1 cellular context compared by ENCODE assay signal in genomic region chr2:164613321-164613982, GRCh38.
A peak's percentile ranks its signal among the peaks of the same experiment; 100 is the strongest.
TF ChIP-seq lines count a peak whose summit lies in the region.

No MANE protein-coding gene starts in this region.

TF ChIP-seq in HepG2, 621 proteins besides CTCF, POLR2A, EP300 and RAD21 (continued from another document and continues in another):
- TF ChIP-seq SOX6 (IDR thresholded peaks at IDR 0.05) = no peak
- peak; percentile 92 for TF ChIP-seq SOX6 (CRISPR knock-in tag; IDR thresholded peaks at IDR 0.05)
- TF ChIP-seq FOXK1 (CRISPR knock-in tag; IDR thresholded peaks at IDR 0.05; ENCODE audit: borderline replicate concordance, low read depth) = no peak
- TF ChIP-seq ZNF549 (CRISPR knock-in tag; IDR thresholded peaks at IDR 0.05) = no peak
- no peak for TF ChIP-seq XRCC5 (optimal IDR thresholded peaks at IDR 0.05; ENCODE audit: low read length)
- peak; percentile 31; the same call in 1 of the 2 replicates for TF ChIP-seq DPF2 (CRISPR knock-in tag; IDR thresholded peaks at IDR 0.05; ENCODE audit: borderline replicate concordance, low read depth)
- TF ChIP-seq ZNF414 (CRISPR knock-in tag; IDR thresholded peaks at IDR 0.05) = no peak
- TF ChIP-seq, protein P1, sequence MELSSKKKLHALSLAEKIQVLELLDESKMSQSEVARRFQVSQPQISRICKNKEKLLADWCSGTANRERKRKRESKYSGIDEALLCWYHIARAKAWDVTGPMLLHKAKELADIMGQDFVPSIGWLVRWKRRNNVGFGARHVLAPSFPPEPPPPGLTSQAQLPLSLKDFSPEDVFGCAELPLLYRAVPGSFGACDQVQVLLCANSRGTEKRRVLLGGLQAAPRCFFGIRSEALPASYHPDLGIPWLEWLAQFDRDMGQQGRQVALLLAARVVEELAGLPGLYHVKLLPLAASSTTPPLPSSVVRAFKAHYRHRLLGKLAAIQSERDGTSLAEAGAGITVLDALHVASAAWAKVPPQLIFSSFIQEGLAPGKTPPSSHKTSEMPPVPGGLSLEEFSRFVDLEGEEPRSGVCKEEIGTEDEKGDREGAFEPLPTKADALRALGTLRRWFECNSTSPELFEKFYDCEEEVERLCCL (CRISPR knock-in tag; IDR thresholded peaks at IDR 0.05; ENCODE audit: borderline replicate concordance) = no peak
- no peak for TF ChIP-seq NFRKB (IDR thresholded peaks at IDR 0.05)
- TF ChIP-seq, protein P2, sequence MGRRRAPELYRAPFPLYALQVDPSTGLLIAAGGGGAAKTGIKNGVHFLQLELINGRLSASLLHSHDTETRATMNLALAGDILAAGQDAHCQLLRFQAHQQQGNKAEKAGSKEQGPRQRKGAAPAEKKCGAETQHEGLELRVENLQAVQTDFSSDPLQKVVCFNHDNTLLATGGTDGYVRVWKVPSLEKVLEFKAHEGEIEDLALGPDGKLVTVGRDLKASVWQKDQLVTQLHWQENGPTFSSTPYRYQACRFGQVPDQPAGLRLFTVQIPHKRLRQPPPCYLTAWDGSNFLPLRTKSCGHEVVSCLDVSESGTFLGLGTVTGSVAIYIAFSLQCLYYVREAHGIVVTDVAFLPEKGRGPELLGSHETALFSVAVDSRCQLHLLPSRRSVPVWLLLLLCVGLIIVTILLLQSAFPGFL (CRISPR knock-in tag; IDR thresholded peaks at IDR 0.05) = no peak
- no peak for TF ChIP-seq ZNF512B (CRISPR knock-in tag; IDR thresholded peaks at IDR 0.05; ENCODE audit: borderline replicate concordance)
- no peak for TF ChIP-seq MATR3 (CRISPR knock-in tag; IDR thresholded peaks at IDR 0.05)
- TF ChIP-seq ZNF605 (CRISPR knock-in tag; IDR thresholded peaks at IDR 0.05) = no peak
- TF ChIP-seq HBP1 (CRISPR knock-in tag; IDR thresholded peaks at IDR 0.05; ENCODE audit: low read depth) = no peak
- no peak for TF ChIP-seq ATRX (CRISPR knock-in tag; IDR thresholded peaks at IDR 0.05; ENCODE audit: borderline replicate concordance)
- TF ChIP-seq RFX5 (IDR thresholded peaks at IDR 0.05; ENCODE audit: low read depth, low read length) = no peak
- TF ChIP-seq, protein P3, sequence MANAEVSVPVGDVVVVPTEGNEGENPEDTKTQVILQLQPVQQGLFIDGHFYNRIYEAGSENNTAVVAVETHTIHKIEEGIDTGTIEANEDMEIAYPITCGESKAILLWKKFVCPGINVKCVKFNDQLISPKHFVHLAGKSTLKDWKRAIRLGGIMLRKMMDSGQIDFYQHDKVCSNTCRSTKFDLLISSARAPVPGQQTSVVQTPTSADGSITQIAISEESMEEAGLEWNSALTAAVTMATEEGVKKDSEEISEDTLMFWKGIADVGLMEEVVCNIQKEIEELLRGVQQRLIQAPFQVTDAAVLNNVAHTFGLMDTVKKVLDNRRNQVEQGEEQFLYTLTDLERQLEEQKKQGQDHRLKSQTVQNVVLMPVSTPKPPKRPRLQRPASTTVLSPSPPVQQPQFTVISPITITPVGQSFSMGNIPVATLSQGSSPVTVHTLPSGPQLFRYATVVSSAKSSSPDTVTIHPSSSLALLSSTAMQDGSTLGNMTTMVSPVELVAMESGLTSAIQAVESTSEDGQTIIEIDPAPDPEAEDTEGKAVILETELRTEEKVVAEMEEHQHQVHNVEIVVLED (CRISPR knock-in tag; IDR thresholded peaks at IDR 0.05; ENCODE audit: borderline replicate concordance) = no peak
- TF ChIP-seq DNMT1 (CRISPR knock-in tag; IDR thresholded peaks at IDR 0.05) = no peak
- no peak for TF ChIP-seq KLF16 (CRISPR knock-in tag; IDR thresholded peaks at IDR 0.05)
- no peak for TF ChIP-seq KLF15 (CRISPR knock-in tag; IDR thresholded peaks at IDR 0.05; ENCODE audit: borderline replicate concordance)
- TF ChIP-seq DZIP1 (CRISPR knock-in tag; IDR thresholded peaks at IDR 0.05) = no peak
- TF ChIP-seq GFI1 (CRISPR knock-in tag; IDR thresholded peaks at IDR 0.05; ENCODE audit: borderline replicate concordance) = peak; percentile 95
- no peak for TF ChIP-seq GLI4 (CRISPR knock-in tag; IDR thresholded peaks at IDR 0.05; ENCODE audit: borderline replicate concordance)
- TF ChIP-seq SIX4 (CRISPR knock-in tag; IDR thresholded peaks at IDR 0.05) = no peak
- TF ChIP-seq LRRFIP1 (CRISPR knock-in tag; conservative IDR thresholded peaks at IDR 0.05) = no peak
- TF ChIP-seq SOX5 (CRISPR knock-in tag; IDR thresholded peaks at IDR 0.05; ENCODE audit: borderline replicate concordance) = peak; percentile 59; the same call in 1 of the 2 replicates
- no peak for TF ChIP-seq ZNF354B (CRISPR knock-in tag; IDR thresholded peaks at IDR 0.05)
- TF ChIP-seq HNF4A (CRISPR knock-in tag; IDR thresholded peaks at IDR 0.05) = no peak
- no peak for TF ChIP-seq ZBTB20 (CRISPR knock-in tag; IDR thresholded peaks at IDR 0.05; ENCODE audit: borderline replicate concordance, low read depth)
- TF ChIP-seq MED13 (CRISPR knock-in tag; IDR thresholded peaks at IDR 0.05) = no peak
- no peak for TF ChIP-seq ZFP90 (CRISPR knock-in tag; IDR thresholded peaks at IDR 0.05; ENCODE audit: borderline replicate concordance)
- no peak for TF ChIP-seq ZIK1 (CRISPR knock-in tag; IDR thresholded peaks at IDR 0.05; ENCODE audit: borderline replicate concordance, low read depth)
- no peak for TF ChIP-seq CBX5 (CRISPR knock-in tag; IDR thresholded peaks at IDR 0.05; ENCODE audit: borderline replicate concordance)
- TF ChIP-seq STAG1 (CRISPR knock-in tag; IDR thresholded peaks at IDR 0.05) = no peak
- TF ChIP-seq ZNF576 (CRISPR knock-in tag; IDR thresholded peaks at IDR 0.05) = no peak
- no peak for TF ChIP-seq MYNN (CRISPR knock-in tag; IDR thresholded peaks at IDR 0.05; ENCODE audit: low read depth)
- TF ChIP-seq TGIF2 (CRISPR knock-in tag; IDR thresholded peaks at IDR 0.05) = no peak
- TF ChIP-seq PRPF4 (IDR thresholded peaks at IDR 0.05; ENCODE audit: low read depth, low read length, poor library complexity, severe bottlenecking) = no peak
- TF ChIP-seq ZNF83 (CRISPR knock-in tag; IDR thresholded peaks at IDR 0.05; ENCODE audit: borderline replicate concordance) = no peak
- TF ChIP-seq NFE2L1 (CRISPR knock-in tag; IDR thresholded peaks at IDR 0.05; ENCODE audit: borderline replicate concordance) = no peak
- TF ChIP-seq RCOR2 (CRISPR knock-in tag; IDR thresholded peaks at IDR 0.05) = 0 out of 2 replicates have a peak, but pooled peaks have one; percentile 25
- TF ChIP-seq, protein P4, sequence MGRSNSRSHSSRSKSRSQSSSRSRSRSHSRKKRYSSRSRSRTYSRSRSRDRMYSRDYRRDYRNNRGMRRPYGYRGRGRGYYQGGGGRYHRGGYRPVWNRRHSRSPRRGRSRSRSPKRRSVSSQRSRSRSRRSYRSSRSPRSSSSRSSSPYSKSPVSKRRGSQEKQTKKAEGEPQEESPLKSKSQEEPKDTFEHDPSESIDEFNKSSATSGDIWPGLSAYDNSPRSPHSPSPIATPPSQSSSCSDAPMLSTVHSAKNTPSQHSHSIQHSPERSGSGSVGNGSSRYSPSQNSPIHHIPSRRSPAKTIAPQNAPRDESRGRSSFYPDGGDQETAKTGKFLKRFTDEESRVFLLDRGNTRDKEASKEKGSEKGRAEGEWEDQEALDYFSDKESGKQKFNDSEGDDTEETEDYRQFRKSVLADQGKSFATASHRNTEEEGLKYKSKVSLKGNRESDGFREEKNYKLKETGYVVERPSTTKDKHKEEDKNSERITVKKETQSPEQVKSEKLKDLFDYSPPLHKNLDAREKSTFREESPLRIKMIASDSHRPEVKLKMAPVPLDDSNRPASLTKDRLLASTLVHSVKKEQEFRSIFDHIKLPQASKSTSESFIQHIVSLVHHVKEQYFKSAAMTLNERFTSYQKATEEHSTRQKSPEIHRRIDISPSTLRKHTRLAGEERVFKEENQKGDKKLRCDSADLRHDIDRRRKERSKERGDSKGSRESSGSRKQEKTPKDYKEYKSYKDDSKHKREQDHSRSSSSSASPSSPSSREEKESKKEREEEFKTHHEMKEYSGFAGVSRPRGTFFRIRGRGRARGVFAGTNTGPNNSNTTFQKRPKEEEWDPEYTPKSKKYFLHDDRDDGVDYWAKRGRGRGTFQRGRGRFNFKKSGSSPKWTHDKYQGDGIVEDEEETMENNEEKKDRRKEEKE (IDR thresholded peaks at IDR 0.05) = no peak
- TF ChIP-seq ZSCAN22 (CRISPR knock-in tag; IDR thresholded peaks at IDR 0.05) = no peak
- TF ChIP-seq, protein P5, sequence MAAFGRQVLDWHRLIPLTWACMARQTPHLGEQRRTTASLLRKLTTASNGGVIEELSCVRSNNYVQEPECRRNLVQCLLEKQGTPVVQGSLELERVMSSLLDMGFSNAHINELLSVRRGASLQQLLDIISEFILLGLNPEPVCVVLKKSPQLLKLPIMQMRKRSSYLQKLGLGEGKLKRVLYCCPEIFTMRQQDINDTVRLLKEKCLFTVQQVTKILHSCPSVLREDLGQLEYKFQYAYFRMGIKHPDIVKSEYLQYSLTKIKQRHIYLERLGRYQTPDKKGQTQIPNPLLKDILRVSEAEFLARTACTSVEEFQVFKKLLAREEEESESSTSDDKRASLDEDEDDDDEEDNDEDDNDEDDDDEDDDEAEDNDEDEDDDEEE (CRISPR knock-in tag; IDR thresholded peaks at IDR 0.05) = no peak
- no peak for TF ChIP-seq MAX (IDR thresholded peaks at IDR 0.05)
